In the genomic region with DNA sequence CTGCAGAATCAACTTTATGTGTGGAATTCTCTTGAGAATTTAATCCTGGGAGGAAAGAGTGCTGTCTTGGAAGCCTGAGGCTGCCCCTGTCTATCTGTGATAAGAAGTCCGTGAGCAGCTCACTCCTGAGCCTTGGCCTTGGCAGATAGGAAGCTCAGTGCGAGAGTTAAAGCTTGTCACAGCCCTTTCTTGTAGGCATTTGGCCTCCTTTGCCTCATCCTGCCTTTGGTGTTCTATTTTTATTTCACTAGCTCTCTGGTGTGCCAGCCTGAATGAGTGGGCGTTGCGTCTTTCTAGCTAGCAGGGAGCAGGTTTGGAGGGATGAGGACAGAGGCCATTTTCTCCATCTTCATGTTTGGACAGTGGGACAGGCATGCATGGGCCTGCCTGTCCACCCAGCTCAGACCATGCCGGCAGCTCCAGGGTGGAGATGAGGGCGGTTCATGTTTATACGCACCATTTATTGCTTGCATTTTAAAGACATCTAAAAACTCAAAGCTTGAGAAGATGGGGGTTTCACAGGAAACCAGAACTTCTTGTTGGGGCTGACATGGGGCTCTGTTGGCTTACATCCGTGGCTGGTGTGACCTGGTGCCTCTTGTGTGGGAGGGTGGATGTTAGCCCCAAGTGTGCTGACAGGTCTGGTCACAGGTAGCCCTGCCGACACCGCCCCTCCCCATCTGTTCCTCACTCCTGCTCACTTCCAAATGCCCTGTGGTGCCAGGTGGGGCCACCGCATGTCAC, we compare ENCODE assay signal across 8 cellular contexts. TPM values are rescaled to one million over a fixed set of nuclear protein-coding genes. Genes with fewer than 3 reads are reported as not detected.
A peak's percentile ranks its signal among the peaks of the same experiment; 100 is the strongest.
DNase-seq lines count a peak whose midpoint lies in the region; ATAC-seq, FAIRE-seq and TF ChIP-seq lines count a peak whose summit lies in the region.

No MANE protein-coding gene starts in this region.

- no peaks in the 10 kb centered on the region for H3K27me3 ChIP-seq in neutrophil

- CTCF ChIA-PET in HEK293 (lab: Yijun Ruan, JAX), result interaction anchor here (0.6 kb wide), 3 partner anchors 332 to 725 kb away, joined by 3 read pairs; no protein-coding TSS in a partner anchor

- peak overlapping the region; percentile 92 for H3K27ac Mint-ChIP-seq in activated CD4-positive, alpha-beta T cell treated with anti-CD3 and anti-CD28 coated beads, Interleukin-2, amount 10 ng/mL, durations not matched to agents 24 days and 14 days

- DNase-seq in activated CD4-positive, alpha-beta T cell treated with anti-CD3 and anti-CD28 coated beads, Interleukin-2, amount 10 ng/mL, durations not matched to agents 24 days and 14 days, result peak; percentile 86
- DNase-seq in effector CD4-positive, alpha-beta T cell, result peak; percentile 24
- no peak for DNase-seq in NCI-H524 (lab: John Stamatoyannopoulos, UW)
- DNase-seq in frontal cortex (ENCODE audit: low spot score in 2 of 2), result no peak

- H3K9me3 Mint-ChIP-seq in activated CD4-positive, alpha-beta T cell treated with anti-CD3 and anti-CD28 coated beads, Interleukin-2, amount 10 ng/mL, durations not matched to agents 24 days and 14 days, result no peaks in the 10 kb centered on the region

- H3K4me3 Mint-ChIP-seq in activated CD4-positive, alpha-beta T cell treated with anti-CD3 and anti-CD28 coated beads, Interleukin-2, amount 10 ng/mL, durations not matched to agents 24 days and 14 days, result peak overlapping the region; percentile 63

- intact Hi-C loops in activated CD4-positive, alpha-beta T cell treated with anti-CD3 and anti-CD28 coated beads, Interleukin-2, amount 10 ng/mL, durations not matched to agents 24 days and 14 days (cut with micrococcal nuclease), result loop anchor here (1.0 kb wide), 1 partner anchor 48 kb away; no protein-coding TSS in a partner anchor

- H3K4me1 ChIP-seq in HEK293 (ENCODE audit: control insufficient read depth, insufficient read depth, low read length) (0 out of 2 replicates have a peak, but pooled peaks cover 4% of the 10 kb centered on the region), neutrophil (ENCODE audit: control insufficient read depth in 1 of 2, insufficient read depth in 1 of 2, low read depth in 1 of 2, low read length in 1 of 2) (peaks cover 88 to 94% of the 10 kb centered on the region in 2 experiments)

- FAIRE-seq in frontal cortex (lab: Jason Lieb, UNC), result no peak

- no peaks in the 10 kb centered on the region for H3K27me3 Mint-ChIP-seq in activated CD4-positive, alpha-beta T cell treated with anti-CD3 and anti-CD28 coated beads, Interleukin-2, amount 10 ng/mL, durations not matched to agents 24 days and 14 days

- TF ChIP-seq CTCF in HEK293 (tag by site-specific recombination; IDR thresholded peaks at IDR 0.05), result no peak
- TF ChIP-seq CTCF in neutrophil (IDR thresholded peaks at IDR 0.05), result no peak

- peaks cover 79% of the 10 kb centered on the region for H3K4me1 Mint-ChIP-seq in activated CD4-positive, alpha-beta T cell treated with anti-CD3 and anti-CD28 coated beads, Interleukin-2, amount 10 ng/mL, durations not matched to agents 24 days and 14 days

- H3K9me3 ChIP-seq in HEK293 (ENCODE audit: control insufficient read depth, insufficient read depth, low read depth, low read length), result no peaks in the 10 kb centered on the region
- no peaks in the 10 kb centered on the region for H3K9me3 ChIP-seq in neutrophil

- POLR2A ChIA-PET in HEK293 (lab: Yijun Ruan, JAX), result interaction anchor here (0.5 kb wide), 1 partner anchor 13 kb away, joined by 5 read pairs; no protein-coding TSS in a partner anchor

- H3K36me3 ChIP-seq in HEK293 (ENCODE audit: control insufficient read depth in 2 of 2, insufficient read depth in 1 of 2, low read length in 2 of 2) (no peaks in the 10 kb centered on the region), neutrophil (no peaks in the 10 kb centered on the region)

- ATAC-seq in HG02884 (IDR thresholded peaks at IDR 0.05; ENCODE audit: unreplicated experiment) (no peak), HG03520 (IDR thresholded peaks at IDR 0.05; ENCODE audit: unreplicated experiment) (no peak)

- no peaks in the 10 kb centered on the region for H3K36me3 Mint-ChIP-seq in activated CD4-positive, alpha-beta T cell treated with anti-CD3 and anti-CD28 coated beads, Interleukin-2, amount 10 ng/mL, durations not matched to agents 24 days and 14 days (ENCODE audit: low read depth)

- no peak overlapping the region for H3K27ac ChIP-seq in HEK293 (ENCODE audit: extremely low read depth, low read depth, low read length)
- H3K27ac ChIP-seq in neutrophil, result peak overlapping the region; percentile 92

- H3K4me3 ChIP-seq in HEK293 (ENCODE audit: low read depth, low read length) (no peak overlapping the region), neutrophil (ENCODE audit: low read depth in 1 of 2, low read length in 1 of 2) (no peak overlapping the region)

TF ChIP-seq in HEK293, 187 proteins besides CTCF, POLR2A, EP300 and RAD21:
- TF ChIP-seq ZSCAN18 (tag by site-specific recombination; IDR thresholded peaks at IDR 0.05) (no peak), ZNF391 (tag by site-specific recombination; IDR thresholded peaks at IDR 0.05; ENCODE audit: borderline replicate concordance, low read depth) (no peak), ZNF433 (tag by site-specific recombination; IDR thresholded peaks at IDR 0.05; ENCODE audit: low read depth) (no peak), ZNF354C (tag by site-specific recombination; IDR thresholded peaks at IDR 0.05; ENCODE audit: borderline replicate concordance, low read depth) (no peak), ZNF138 (tag by site-specific recombination; IDR thresholded peaks at IDR 0.05; ENCODE audit: borderline replicate concordance) (no peak), ZIC2 (tag by site-specific recombination; IDR thresholded peaks at IDR 0.05) (no peak), ZNF768 (tag by site-specific recombination; IDR thresholded peaks at IDR 0.05) (no peak), ZNF792 (tag by site-specific recombination; IDR thresholded peaks at IDR 0.05) (no peak), ZFHX2 (tag by site-specific recombination; conservative IDR thresholded peaks at IDR 0.05) (peak; percentile 54), ZNF133 (tag by site-specific recombination; IDR thresholded peaks at IDR 0.05) (peak; percentile 16; the same call in 1 of the 2 replicates), ZNF571 (tag by site-specific recombination; IDR thresholded peaks at IDR 0.05) (no peak), YY1 (tag by site-specific recombination; IDR thresholded peaks at IDR 0.05) (no peak), ZNF510 (tag by site-specific recombination; IDR thresholded peaks at IDR 0.05; ENCODE audit: insufficient replicate concordance) (no peak), ZSCAN30 (tag by site-specific recombination; IDR thresholded peaks at IDR 0.05) (no peak), GLIS2 (tag by site-specific recombination; IDR thresholded peaks at IDR 0.05) (no peak), KLF1 (tag by site-specific recombination; IDR thresholded peaks at IDR 0.05) (no peak), ZNF302 (tag by site-specific recombination; IDR thresholded peaks at IDR 0.05; ENCODE audit: low read depth) (no peak), EGR2 (tag by site-specific recombination; IDR thresholded peaks at IDR 0.05; ENCODE audit: low read depth) (0 out of 2 replicates have a peak, but pooled peaks have one; percentile 5)

RNA-seq across cellular contexts. Expression of gene IRAK2, which starts 29.8 kb away (rescaled TPM):
- 4.5 and 5.1 TPM in 2 replicates for total RNA-seq in activated CD4-positive, alpha-beta T cell treated with anti-CD3 and anti-CD28 coated beads, Interleukin-2, amount 10 ng/mL, durations not matched to agents 24 days and 14 days
- total RNA-seq in frontal cortex, result 3.3 TPM

RNA-seq across cellular contexts. Expression of gene VHL, which starts 52.9 kb away (rescaled TPM):
- total RNA-seq in activated CD4-positive, alpha-beta T cell treated with anti-CD3 and anti-CD28 coated beads, Interleukin-2, amount 10 ng/mL, durations not matched to agents 24 days and 14 days, result 62.8 and 65.2 TPM in 2 replicates
- 123 TPM for total RNA-seq in frontal cortex

RNA-seq across cellular contexts. Expression of gene TATDN2, which starts 53.8 kb away (rescaled TPM):
- total RNA-seq in activated CD4-positive, alpha-beta T cell treated with anti-CD3 and anti-CD28 coated beads, Interleukin-2, amount 10 ng/mL, durations not matched to agents 24 days and 14 days, result 70.9 and 74.4 TPM in 2 replicates
- total RNA-seq in frontal cortex, result 19.2 TPM

Comparison
In these comparisons a context has a peak if more than half of its experiments do, and no peak if none do; other contexts are left out.
1. DNase-seq: peak in activated CD4-positive, alpha-beta T cell treated with anti-CD3 and anti-CD28 coated beads, Interleukin-2, amount 10 ng/mL, durations not matched to agents 24 days and 14 days (single experiment) and effector CD4-positive, alpha-beta T cell (single experiment); none in NCI-H524 (0 of 2) and frontal cortex (0 of 2).